Comparison of ENCODE assay signal across 18 cellular contexts in the genomic region with DNA sequence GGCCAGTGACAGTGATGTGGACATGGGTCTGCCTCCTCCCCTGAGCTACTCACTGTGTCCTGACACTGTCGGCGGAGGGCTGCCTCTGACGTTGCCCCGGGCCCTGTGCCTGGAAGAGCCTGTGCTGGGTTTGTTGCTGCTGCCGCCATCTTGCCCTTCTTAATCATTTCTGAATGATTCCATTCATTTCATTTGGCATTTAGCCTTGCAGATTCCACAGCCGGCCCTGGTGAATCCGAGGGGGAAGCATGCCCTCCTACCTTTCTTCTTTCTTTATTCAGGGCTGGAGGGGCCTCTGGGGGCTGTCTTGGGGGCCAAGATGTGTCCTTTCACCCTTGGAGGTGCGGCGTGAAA.
"Had no signal": no experiment of that assay in that cellular context is flagged by ENCODE, and none has a peak within 500 bp of the region (broad histone marks: within the 10 kb centered on the region; RNA-seq: fewer than 3 reads in every experiment).

No MANE protein-coding gene starts in this region.

- H3K4me3 Mint-ChIP-seq: activated CD8-positive, alpha-beta T cell treated with anti-CD3 and anti-CD28 coated beads, Interleukin-2, amount 10 ng/mL, durations not matched to agents 7 days and 5 days; activated naive CD4-positive, alpha-beta T cell treated with anti-CD3 and anti-CD28 coated beads for 36 hours; activated T-cell treated with anti-CD3 and anti-CD28 coated beads, Interleukin-2, amount 50 U/mL, for 4 hours; effector memory CD8-positive, alpha-beta T cell; memory B cell; naive thymus-derived CD4-positive, alpha-beta T cell; neural progenitor cell; stimulated activated naive CD8-positive, alpha-beta T cell treated with anti-CD3 and anti-CD28 coated beads, Interleukin-15, Interleukin-2, amounts not matched to agents 100 ng/mL and 50 ng/mL, for 24 hours had no signal

- ATAC-seq: activated CD8-positive, alpha-beta T cell treated with anti-CD3 and anti-CD28 coated beads, Interleukin-2, amount 10 ng/mL, durations not matched to agents 7 days and 5 days; activated T-cell treated with anti-CD3 and anti-CD28 coated beads, Interleukin-2, amount 50 U/mL, for 4 hours; effector memory CD8-positive, alpha-beta T cell; left lung; naive thymus-derived CD4-positive, alpha-beta T cell had no signal

- H3K27me3 Mint-ChIP-seq: stimulated activated naive CD8-positive, alpha-beta T cell treated with anti-CD3 and anti-CD28 coated beads, Interleukin-15, Interleukin-2, amounts not matched to agents 100 ng/mL and 50 ng/mL, for 24 hours had no signal

- H3K4me1 Mint-ChIP-seq: memory B cell; naive thymus-derived CD4-positive, alpha-beta T cell had no signal

- DNase-seq: activated CD4-positive, alpha-beta T cell treated with anti-CD3 and anti-CD28 coated beads for 48 hours; activated CD4-positive, CD25-positive, alpha-beta regulatory T cell; activated CD8-positive, alpha-beta T cell treated with anti-CD3 and anti-CD28 coated beads, Interleukin-2, amount 10 ng/mL, durations not matched to agents 7 days and 5 days; activated naive CD4-positive, alpha-beta T cell treated with anti-CD3 and anti-CD28 coated beads for 36 hours; activated T-cell treated with anti-CD3 and anti-CD28 coated beads, Interleukin-2, amount 50 U/mL, for 4 hours; dermis blood vessel endothelial cell; effector memory CD8-positive, alpha-beta T cell; esophagus squamous epithelium; naive thymus-derived CD4-positive, alpha-beta T cell; SK-N-SH; stimulated activated CD4-positive, alpha-beta T cell treated with anti-CD3 and anti-CD28 coated beads, Interleukin-2, amount 100 ng/mL, for 24 hours; T-helper 1 cell; T-helper 9 cell; trophoblast cell had no signal

- H3K27ac Mint-ChIP-seq: activated CD8-positive, alpha-beta T cell treated with anti-CD3 and anti-CD28 coated beads, Interleukin-2, amount 10 ng/mL, durations not matched to agents 7 days and 5 days; activated naive CD4-positive, alpha-beta T cell treated with anti-CD3 and anti-CD28 coated beads for 36 hours; effector memory CD8-positive, alpha-beta T cell; memory B cell; naive thymus-derived CD4-positive, alpha-beta T cell; neural progenitor cell; stimulated activated naive CD8-positive, alpha-beta T cell treated with anti-CD3 and anti-CD28 coated beads, Interleukin-15, Interleukin-2, amounts not matched to agents 100 ng/mL and 50 ng/mL, for 24 hours had no signal
